1 cellular context compared by ENCODE assay signal in genomic region chr15:76337739-76338554, GRCh38.
A peak's percentile ranks its signal among the peaks of the same experiment; 100 is the strongest.
TF ChIP-seq lines count a peak whose summit lies in the region.

No MANE protein-coding gene starts in this region.

TF ChIP-seq in HepG2, 621 proteins besides CTCF, POLR2A, EP300 and RAD21 (continued from another document and continues in another):
- TF ChIP-seq ELK4 (CRISPR knock-in tag; IDR thresholded peaks at IDR 0.05; ENCODE audit: borderline replicate concordance) (0 out of 2 replicates have a peak, but pooled peaks have one; percentile 18), MTF2 (CRISPR knock-in tag; IDR thresholded peaks at IDR 0.05; ENCODE audit: borderline replicate concordance) (peak; percentile 69; the same call in 1 of the 2 replicates), ZNF354B (CRISPR knock-in tag; IDR thresholded peaks at IDR 0.05) (no peak), IRF9 (CRISPR knock-in tag; IDR thresholded peaks at IDR 0.05; ENCODE audit: borderline replicate concordance) (no peak; the same call in 1 of the 2 replicates), SCMH1 (CRISPR knock-in tag; IDR thresholded peaks at IDR 0.05; ENCODE audit: borderline replicate concordance) (no peak), MTA3 (CRISPR knock-in tag; IDR thresholded peaks at IDR 0.05) (no peak), TOE1 (CRISPR knock-in tag; IDR thresholded peaks at IDR 0.05) (0 out of 2 replicates have a peak, but pooled peaks have one; percentile 57), HNRNPUL1 (IDR thresholded peaks at IDR 0.05; ENCODE audit: low read depth, low read length) (no peak), SMC3 (IDR thresholded peaks at IDR 0.05; ENCODE audit: low read length) (no peak), ZFP36L2 (CRISPR knock-in tag; IDR thresholded peaks at IDR 0.05) (no peak), ZNF761 (CRISPR knock-in tag; conservative IDR thresholded peaks at IDR 0.05) (peak; percentile 75; the same call in 1 of the 2 replicates), HBP1 (CRISPR knock-in tag; IDR thresholded peaks at IDR 0.05; ENCODE audit: low read depth) (no peak), ZNF710 (CRISPR knock-in tag; IDR thresholded peaks at IDR 0.05; ENCODE audit: borderline replicate concordance) (peak; percentile 46; the same call in 1 of the 2 replicates), ATF6 (CRISPR knock-in tag; conservative IDR thresholded peaks at IDR 0.05) (no peak), TFE3 (CRISPR knock-in tag; IDR thresholded peaks at IDR 0.05) (peak; percentile 11; the same call in 1 of the 2 replicates), PTBP1 (IDR thresholded peaks at IDR 0.05; ENCODE audit: low read depth, low read length, poor library complexity, severe bottlenecking) (no peak), PBX3 (CRISPR knock-in tag; IDR thresholded peaks at IDR 0.05; ENCODE audit: borderline replicate concordance) (0 out of 2 replicates have a peak, but pooled peaks have one; percentile 26), RBM39 (IDR thresholded peaks at IDR 0.05; ENCODE audit: low read depth, low read length, poor library complexity, severe bottlenecking) (no peak), YEATS2 (CRISPR knock-in tag; IDR thresholded peaks at IDR 0.05; ENCODE audit: borderline replicate concordance) (peak; percentile 42; the same call in 1 of the 2 replicates), FOXA3 (CRISPR knock-in tag; IDR thresholded peaks at IDR 0.05) (no peak), FOXM1 (CRISPR knock-in tag; IDR thresholded peaks at IDR 0.05) (no peak), ZNF20 (CRISPR knock-in tag; IDR thresholded peaks at IDR 0.05) (no peak), TAF1 (CRISPR knock-in tag; IDR thresholded peaks at IDR 0.05) (peak; percentile 67), ZNF451 (CRISPR knock-in tag; IDR thresholded peaks at IDR 0.05) (peak; percentile 69; the same call in 1 of the 2 replicates), POGZ (CRISPR knock-in tag; IDR thresholded peaks at IDR 0.05) (no peak), TBP (CRISPR knock-in tag; IDR thresholded peaks at IDR 0.05) (no peak), PITX1 (CRISPR knock-in tag; IDR thresholded peaks at IDR 0.05) (peak; percentile 34; the same call in 1 of the 2 replicates), ZFP37 (CRISPR knock-in tag; IDR thresholded peaks at IDR 0.05; ENCODE audit: borderline replicate concordance) (no peak), SP140L (CRISPR knock-in tag; IDR thresholded peaks at IDR 0.05; ENCODE audit: borderline replicate concordance) (no peak), ZNF891 (CRISPR knock-in tag; IDR thresholded peaks at IDR 0.05) (no peak), ZNF569 (CRISPR knock-in tag; IDR thresholded peaks at IDR 0.05; ENCODE audit: borderline replicate concordance) (no peak), ZNF431 (CRISPR knock-in tag; IDR thresholded peaks at IDR 0.05; ENCODE audit: borderline replicate concordance, low read depth) (no peak), ZNF713 (CRISPR knock-in tag; IDR thresholded peaks at IDR 0.05) (no peak), JUN (CRISPR knock-in tag; IDR thresholded peaks at IDR 0.05) (no peak), ZNF687 (CRISPR knock-in tag; IDR thresholded peaks at IDR 0.05) (peak; percentile 97), ZNF841 (CRISPR knock-in tag; IDR thresholded peaks at IDR 0.05; ENCODE audit: borderline replicate concordance) (no peak), NR3C1 (CRISPR knock-in tag; IDR thresholded peaks at IDR 0.05) (no peak), ZNF614 (CRISPR knock-in tag; IDR thresholded peaks at IDR 0.05; ENCODE audit: borderline replicate concordance) (no peak), ZNF142 (CRISPR knock-in tag; IDR thresholded peaks at IDR 0.05) (peak; percentile 74), THYN1 (CRISPR knock-in tag; IDR thresholded peaks at IDR 0.05; ENCODE audit: borderline replicate concordance, low read depth) (no peak), ZBTB7A (CRISPR knock-in tag; IDR thresholded peaks at IDR 0.05) (0 out of 2 replicates have a peak, but pooled peaks have one; percentile 77), SP2 (CRISPR knock-in tag; IDR thresholded peaks at IDR 0.05) (peak; percentile 29)
